In the genomic region with DNA sequence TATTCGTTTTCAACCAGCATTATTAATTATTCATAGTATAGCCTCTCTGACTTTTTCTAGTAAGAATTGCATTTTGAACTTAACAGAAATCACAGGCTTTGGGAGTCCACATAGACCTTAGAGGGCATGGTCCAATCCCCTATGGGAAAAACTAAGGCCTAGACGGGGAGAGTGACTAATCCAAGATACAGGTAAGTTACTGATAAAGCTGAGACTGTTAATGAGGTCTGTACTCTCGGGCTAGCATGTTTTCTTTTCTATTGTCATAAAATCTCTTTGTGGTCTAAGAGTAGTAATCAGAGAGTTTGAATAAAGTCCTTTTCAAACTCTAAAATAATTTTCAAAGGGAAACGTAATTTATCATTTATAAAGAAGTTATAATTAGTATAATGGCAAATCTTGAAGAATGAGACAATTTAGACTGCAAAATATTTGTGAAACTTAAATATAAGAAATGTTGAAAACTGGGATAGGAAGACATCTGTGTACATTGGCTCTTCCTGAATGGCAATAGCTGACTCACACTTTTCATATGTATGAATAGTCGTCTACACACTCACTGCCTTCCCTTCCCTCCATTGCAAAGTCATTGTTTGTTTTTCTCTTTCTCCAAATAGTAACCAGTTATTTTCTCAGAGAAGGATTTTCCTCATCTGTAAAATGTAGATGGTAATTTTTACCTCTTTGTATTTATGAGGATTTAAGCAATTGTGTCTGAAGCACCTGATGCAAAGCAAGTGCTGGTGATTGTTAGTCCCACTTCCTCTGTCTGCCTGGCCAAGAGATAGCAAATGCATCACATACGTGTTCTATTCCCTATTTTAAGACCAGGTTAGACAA, we compare ENCODE assay signal across 14 cellular contexts.
A peak's percentile ranks its signal among the peaks of the same experiment; 100 is the strongest.
DNase-seq lines count a peak whose midpoint lies in the region; ATAC-seq and TF ChIP-seq lines count a peak whose summit lies in the region.
"Had no signal": no experiment of that assay in that cellular context is flagged by ENCODE, and none has a peak within 500 bp of the region (broad histone marks: within the 10 kb centered on the region; RNA-seq: fewer than 3 reads in every experiment).

No MANE protein-coding gene starts in this region.

- no peaks in the 10 kb centered on the region for H3K9me3 Mint-ChIP-seq in chondrocyte (ENCODE audit: low read depth)
- H3K9me3 Mint-ChIP-seq: activated B cell treated with CpG ODN at 0.5 μM for 24 hours, neural crest cell had no signal

- TF ChIP-seq CTCF in chondrocyte (IDR thresholded peaks at IDR 0.05) (no peak), mucosa of descending colon (IDR thresholded peaks at IDR 0.05) (no peak)

- H3K4me1 Mint-ChIP-seq in chondrocyte (ENCODE audit: low read depth), result peaks cover 23% of the 10 kb centered on the region
- H3K4me1 Mint-ChIP-seq: neural crest cell had no signal

- no peaks in the 10 kb centered on the region for H3K36me3 ChIP-seq in mucosa of descending colon (ENCODE audit: low read depth)
- H3K36me3 ChIP-seq: heart left ventricle, thyroid gland had no signal

- in situ Hi-C loops in G401 (cut with HindIII; ENCODE audit: low sequenced_read_pairs), result no loop called here

- peak; percentile 63 for ATAC-seq in mucosa of descending colon
- no peak for ATAC-seq in GM18511 (IDR thresholded peaks at IDR 0.05; ENCODE audit: unreplicated experiment)
- no peak for ATAC-seq in GM21576 (IDR thresholded peaks at IDR 0.05; ENCODE audit: unreplicated experiment)
- ATAC-seq: heart left ventricle had no signal

- no peaks in the 10 kb centered on the region for H3K9me3 ChIP-seq in mucosa of descending colon
- H3K9me3 ChIP-seq: heart left ventricle, thyroid gland had no signal

- H3K27me3 Mint-ChIP-seq in chondrocyte (ENCODE audit: low read depth), result no peaks in the 10 kb centered on the region

- peak overlapping the region; percentile 73 for H3K27ac Mint-ChIP-seq in chondrocyte (ENCODE audit: unreplicated experiment)
- H3K27ac Mint-ChIP-seq: activated B cell treated with CpG ODN at 0.5 μM for 24 hours had no signal

- H3K4me3 ChIP-seq in mucosa of descending colon, result no peak overlapping the region
- H3K4me3 ChIP-seq: heart left ventricle, thyroid gland had no signal

- intact Hi-C loops in mucosa of descending colon (cut with DNase I, micrococcal nuclease), result no loop called here

- no peaks in the 10 kb centered on the region for H3K36me3 Mint-ChIP-seq in chondrocyte (ENCODE audit: low read depth)

- H3K4me3 Mint-ChIP-seq in chondrocyte (ENCODE audit: unreplicated experiment), result no peak overlapping the region
- H3K4me3 Mint-ChIP-seq: activated B cell treated with CpG ODN at 0.5 μM for 24 hours, neural crest cell had no signal

- DNase-seq in Daoy (ENCODE audit: low read depth), result peak; percentile 73
- DNase-seq in NCI-H1417 treated with DMSO at 0.1 percent for 48 hours (lab: John Stamatoyannopoulos, UW), result peak; percentile 0
- no peak for DNase-seq in chondrocyte (ENCODE audit: low spot score)
- no peak for DNase-seq in mucosa of descending colon
- DNase-seq in activated CD8-positive, alpha-beta memory T cell treated with anti-CD3 and anti-CD28 coated beads, Interleukin-2, amount 50 U/mL, for 4 hours, result no peak
- no peak for DNase-seq in G401 (ENCODE audit: low spot score)
- DNase-seq: activated B cell treated with CpG ODN at 0.5 μM for 24 hours; effector CD8-positive, alpha-beta T cell; heart left ventricle; NCI-H526; thyroid gland had no signal

- no peaks in the 10 kb centered on the region for H3K4me1 ChIP-seq in mucosa of descending colon (ENCODE audit: low read depth)
- H3K4me1 ChIP-seq: thyroid gland had no signal

Comparison
In these comparisons a context has a peak if more than half of its experiments do, and no peak if none do; other contexts are left out.
1. DNase-seq: peak in Daoy (single experiment) and NCI-H1417 treated with DMSO at 0.1 percent for 48 hours (single experiment); none in chondrocyte (single experiment), mucosa of descending colon (0 of 3), activated CD8-positive, alpha-beta memory T cell treated with anti-CD3 and anti-CD28 coated beads, Interleukin-2, amount 50 U/mL, for 4 hours (single experiment) and G401 (single experiment).